In the genomic region with DNA sequence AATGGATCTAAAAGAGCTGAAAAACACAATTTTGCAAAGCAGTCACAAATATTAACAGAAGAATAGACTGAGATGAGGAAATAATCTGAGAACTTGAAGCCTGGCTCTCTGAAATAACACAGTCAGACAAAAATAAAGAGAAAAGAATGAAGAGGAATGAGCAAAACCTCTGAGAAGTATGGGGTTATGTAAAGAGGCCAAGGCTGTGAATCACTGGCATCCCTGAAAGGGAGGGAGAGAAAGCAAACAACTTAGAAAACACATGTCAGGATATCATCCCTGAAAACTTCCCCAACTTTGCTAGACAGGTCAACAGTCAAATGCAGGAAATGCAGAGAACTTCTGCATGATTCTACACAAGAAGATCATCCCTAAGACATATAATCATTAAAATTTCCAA, we compare ENCODE assay signal across 17 cellular contexts.
DNase-seq lines count a peak whose midpoint lies in the region; TF ChIP-seq lines count a peak whose summit lies in the region.
"Had no signal": no experiment of that assay in that cellular context is flagged by ENCODE, and none has a peak within 500 bp of the region (broad histone marks: within the 10 kb centered on the region; RNA-seq: fewer than 3 reads in every experiment).

No MANE protein-coding gene starts in this region.

- no peak for TF ChIP-seq POLR2A in breast epithelium (IDR thresholded peaks at IDR 0.05)

- TF ChIP-seq CTCF in mammary epithelial cell (conservative IDR thresholded peaks at IDR 0.05 in 1 of 2, IDR thresholded peaks at IDR 0.05 in 1 of 2; ENCODE audit: extremely low read depth in 1 of 2, insufficient read depth in 1 of 2, low read depth in 1 of 2, low read length in 2 of 2) (no peak), breast epithelium (IDR thresholded peaks at IDR 0.05) (no peak), brain microvascular endothelial cell (IDR thresholded peaks at IDR 0.05; ENCODE audit: low read depth, low read length, missing control alignments) (no peak), fibroblast of villous mesenchyme (IDR thresholded peaks at IDR 0.05; ENCODE audit: insufficient read depth, low read depth, low read length) (no peak)

- no peak overlapping the region for H2AFZ ChIP-seq in mammary epithelial cell (ENCODE audit: low read depth, low read length)

- BruUV-seq in mammary epithelial cell (replicated peaks; lab: Mats Ljungman, UMichigan) = no TSS peak

- dilution Hi-C loops in mammary epithelial cell (cut with HindIII; ENCODE audit: low sequenced_read_pairs) = no loop called here

- no peaks in the 10 kb centered on the region for H4K20me1 ChIP-seq in mammary epithelial cell (ENCODE audit: insufficient read depth, low read length)

- H3K27me3 ChIP-seq in mammary epithelial cell (ENCODE audit: insufficient read depth, low read length) = no peaks in the 10 kb centered on the region
- no peaks in the 10 kb centered on the region for H3K27me3 ChIP-seq in breast epithelium
- H3K27me3 ChIP-seq in brain microvascular endothelial cell (replicated peaks) = no peaks in the 10 kb centered on the region

- in situ Hi-C loops in mammary epithelial cell (cut with MboI; ENCODE audit: low sequenced_read_pairs in 2 of 2) = no loop called here
- in situ Hi-C loops in brain microvascular endothelial cell (cut with HindIII; ENCODE audit: low pct_ligation_motif_present, low sequenced_read_pairs) = no loop called here

- no peak overlapping the region for H3K4me2 ChIP-seq in mammary epithelial cell (ENCODE audit: insufficient read depth, low read depth, low read length)

- CTCF ChIA-PET in mammary epithelial cell (lab: Charles Lee; ENCODE audit: low non-redundant PET) = no interaction called here

- no peaks in the 10 kb centered on the region for H3K79me2 ChIP-seq in mammary epithelial cell (ENCODE audit: insufficient read depth, low read length)

- H3K36me3 ChIP-seq in mammary epithelial cell (ENCODE audit: insufficient read depth, low read length) (no peaks in the 10 kb centered on the region), breast epithelium (no peaks in the 10 kb centered on the region), brain microvascular endothelial cell (replicated peaks) (no peaks in the 10 kb centered on the region)

- no peaks in the 10 kb centered on the region for H3K4me1 ChIP-seq in mammary epithelial cell (ENCODE audit: insufficient read depth, low read length)
- no peaks in the 10 kb centered on the region for H3K4me1 ChIP-seq in breast epithelium

- no peak overlapping the region for H3K27ac ChIP-seq in mammary epithelial cell (ENCODE audit: insufficient read depth, low read depth, low read length)
- H3K27ac ChIP-seq in breast epithelium = no peak overlapping the region
- H3K27ac ChIP-seq in brain microvascular endothelial cell = no peak overlapping the region
- H3K27ac ChIP-seq: 22Rv1, HL-60 had no signal

- intact Hi-C loops in mammary epithelial cell (cut with micrococcal nuclease) = no loop called here
- intact Hi-C loops in breast epithelium (cut with DNase I; ENCODE audit: low total_unique reads) = no loop called here

- peak; percentile 23 for DNase-seq in mammary epithelial cell
- DNase-seq in breast epithelium (ENCODE audit: low spot score in 2 of 2) = no peak
- DNase-seq in brain microvascular endothelial cell = peak; percentile 16
- peak; percentile 26 for DNase-seq in fibroblast of villous mesenchyme (ENCODE audit: low read depth)
- peak; percentile 34 for DNase-seq in stromal cell of bone marrow (ENCODE audit: low read depth)
- DNase-seq in GOT3 (lab: John Stamatoyannopoulos, UW) = no peak
- DNase-seq in SK-N-DZ (ENCODE audit: low spot score) = no peak
- no peak for DNase-seq in stimulated activated CD4-positive, alpha-beta T cell treated with anti-CD3 and anti-CD28 coated beads, Interleukin-2, amount 100 ng/mL, for 24 hours
- DNase-seq: Calu3; CD4-positive, alpha-beta memory T cell; DMS53; H9; NCI-H1436; NCI-H2081; NCI-H510A had no signal

- no peaks in the 10 kb centered on the region for H3K9me3 ChIP-seq in mammary epithelial cell (replicated peaks; ENCODE audit: insufficient read depth, low read length)
- peaks cover 6 to 15% of the 10 kb centered on the region in 2 donors for H3K9me3 ChIP-seq in breast epithelium

- H3K4me3 ChIP-seq in mammary epithelial cell (replicated peaks in 1 of 3; ENCODE audit: insufficient read depth in 1 of 3, low read depth in 2 of 3, low read length in 3 of 3) = no peak overlapping the region
- no peak overlapping the region for H3K4me3 ChIP-seq in breast epithelium
- H3K4me3 ChIP-seq in brain microvascular endothelial cell (ENCODE audit: low read depth, low read length) = no peak overlapping the region
- H3K4me3 ChIP-seq in fibroblast of villous mesenchyme (ENCODE audit: low read depth, low read length) = no peak overlapping the region

- no peak overlapping the region for H3K9ac ChIP-seq in mammary epithelial cell (ENCODE audit: insufficient read depth, low read length)

Comparison
In these comparisons a context has a peak if more than half of its experiments do, and no peak if none do; other contexts are left out.
1. DNase-seq: peak in mammary epithelial cell (single experiment), brain microvascular endothelial cell (single experiment), fibroblast of villous mesenchyme (single experiment) and stromal cell of bone marrow (single experiment); none in breast epithelium (0 of 2), GOT3 (single experiment), SK-N-DZ (single experiment) and stimulated activated CD4-positive, alpha-beta T cell treated with anti-CD3 and anti-CD28 coated beads, Interleukin-2, amount 100 ng/mL, for 24 hours (0 of 2).